ENCODE assay signal across 8 cellular contexts in genomic region chr13:28532226-28533048, GRCh38. TPM values are rescaled to one million over a fixed set of nuclear protein-coding genes. Genes with fewer than 3 reads are reported as not detected.
DNase-seq lines count a peak whose midpoint lies in the region; ATAC-seq and TF ChIP-seq lines count a peak whose summit lies in the region.

No MANE protein-coding gene starts in this region.

- no peaks in the 10 kb centered on the region for H3K79me2 ChIP-seq in SK-N-SH (ENCODE audit: insufficient read depth)
- no peaks in the 10 kb centered on the region for H3K79me2 ChIP-seq in PC-9 (ENCODE audit: low read depth)

- peaks cover 57% of the 10 kb centered on the region; the same call in 1 of the 2 replicates for H3K27me3 ChIP-seq in SK-N-SH (ENCODE audit: insufficient read depth)
- peaks cover 95% of the 10 kb centered on the region for H3K27me3 ChIP-seq in neutrophil
- H3K27me3 ChIP-seq in PC-9 (ENCODE audit: insufficient read depth, low read depth): peaks cover 50% of the 10 kb centered on the region

- intact Hi-C loops in PC-9 (cut with micrococcal nuclease; ENCODE audit: unreplicated experiment): no loop called here

- H3K27ac ChIP-seq in SK-N-SH (ENCODE audit: low read depth in 2 of 2, low read length in 1 of 2) (no peak overlapping the region), neutrophil (no peak overlapping the region), PC-9 (no peak overlapping the region)

- peak overlapping the region; percentile 55 for H3K4me3 ChIP-seq in GM12875 (ENCODE audit: low read depth, low read length)
- H3K4me3 ChIP-seq in SK-N-SH (ENCODE audit: low read depth in 2 of 2, low read length in 1 of 2): peak overlapping the region; percentile 37 to 51; a peak in 3 of 4 replicates
- peak overlapping the region; percentile 48 to 61 for H3K4me3 ChIP-seq in foreskin fibroblast (ENCODE audit: low read depth in 1 of 2, low read length in 2 of 2)
- peak overlapping the region; percentile 38 to 51 for H3K4me3 ChIP-seq in neutrophil (ENCODE audit: low read depth in 1 of 2, low read length in 1 of 2)
- no peak overlapping the region for H3K4me3 ChIP-seq in PC-9

- no peak for TF ChIP-seq EP300 in SK-N-SH (IDR thresholded peaks at IDR 0.05; ENCODE audit: borderline replicate concordance in 1 of 2, low read depth in 1 of 2, low read length in 1 of 2)

- no peaks in the 10 kb centered on the region for H3K4me1 ChIP-seq in SK-N-SH (ENCODE audit: control insufficient read depth in 1 of 2, insufficient read depth in 2 of 2, low read depth in 1 of 2, low read length in 1 of 2)
- peaks cover 33 to 48% of the 10 kb centered on the region in 2 experiments for H3K4me1 ChIP-seq in neutrophil (ENCODE audit: control insufficient read depth in 1 of 2, insufficient read depth in 1 of 2, low read depth in 1 of 2, low read length in 1 of 2)
- H3K4me1 ChIP-seq in PC-9 (replicated peaks; ENCODE audit: insufficient read depth): no peaks in the 10 kb centered on the region

- H3K4me2 ChIP-seq in SK-N-SH (peak overlapping the region; percentile 74), PC-9 (no peak overlapping the region)

- H3K36me3 ChIP-seq in SK-N-SH (replicated peaks in 1 of 2; ENCODE audit: control insufficient read depth in 1 of 2, insufficient read depth in 2 of 2, low read length in 1 of 2) (no peaks in the 10 kb centered on the region), neutrophil (no peaks in the 10 kb centered on the region), PC-9 (ENCODE audit: low read depth) (no peaks in the 10 kb centered on the region)

- H3F3A ChIP-seq in SK-N-SH (replicated peaks; ENCODE audit: insufficient read depth): no peaks in the 10 kb centered on the region
- no peaks in the 10 kb centered on the region for H3F3A ChIP-seq in PC-9 (ENCODE audit: insufficient read depth, low read depth)

- H3K9me2 ChIP-seq in SK-N-SH (no peaks in the 10 kb centered on the region), PC-9 (ENCODE audit: insufficient read depth) (no peaks in the 10 kb centered on the region)

- H2AFZ ChIP-seq in SK-N-SH (ENCODE audit: low read depth): peak overlapping the region; percentile 72; the same call in 1 of the 2 replicates
- H2AFZ ChIP-seq in PC-9: no peak overlapping the region

- ATAC-seq in GM21390 (IDR thresholded peaks at IDR 0.05; ENCODE audit: unreplicated experiment): no peak
- no peak for ATAC-seq in GM18861 (IDR thresholded peaks at IDR 0.05; ENCODE audit: unreplicated experiment)
- no peak for ATAC-seq in HG03571 (IDR thresholded peaks at IDR 0.05; ENCODE audit: unreplicated experiment)

- H3K9me3 ChIP-seq in SK-N-SH: no peaks in the 10 kb centered on the region
- peaks cover 10% of the 10 kb centered on the region for H3K9me3 ChIP-seq in neutrophil
- no peaks in the 10 kb centered on the region for H3K9me3 ChIP-seq in PC-9 (ENCODE audit: insufficient read depth, low read depth)

- 4% methylated on average over 23 of the region's 105 CpGs for WGBS in SK-N-SH (ENCODE audit: low lambda C conversion rate)

- no peaks in the 10 kb centered on the region for H4K20me1 ChIP-seq in SK-N-SH (ENCODE audit: insufficient read depth)
- no peaks in the 10 kb centered on the region; the same call in 1 of the 2 replicates for H4K20me1 ChIP-seq in PC-9 (ENCODE audit: insufficient read depth)

- DNase-seq in SK-N-SH: peak; percentile 44
- DNase-seq in foreskin fibroblast: peak; percentile 43 to 72
- DNase-seq in PC-9: no peak

- TF ChIP-seq CTCF in GM12875 (IDR thresholded peaks at IDR 0.05; ENCODE audit: borderline replicate concordance, insufficient read depth, low read depth, low read length) (no peak), SK-N-SH (IDR thresholded peaks at IDR 0.05) (no peak), foreskin fibroblast (IDR thresholded peaks at IDR 0.05; ENCODE audit: low read depth, low read length) (no peak), neutrophil (IDR thresholded peaks at IDR 0.05) (no peak), PC-9 (conservative IDR thresholded peaks at IDR 0.05) (no peak)

- TF ChIP-seq RAD21 in SK-N-SH (IDR thresholded peaks at IDR 0.05; ENCODE audit: low read length): no peak

- CTCF ChIA-PET in SK-N-SH (lab: Yijun Ruan, JAX): no interaction called here
- CTCF ChIA-PET in PC-9 (lab: Charles Lee): no interaction called here

- POLR2A ChIA-PET in SK-N-SH (lab: Yijun Ruan, JAX): no interaction called here
- POLR2A ChIA-PET in PC-9 (lab: Charles Lee; ENCODE audit: unreplicated experiment): no interaction called here

- no TSS peak for BruUV-seq in PC-9 (replicated peaks; lab: Mats Ljungman, UMichigan)

- H3K9ac ChIP-seq in SK-N-SH: no peak overlapping the region

TF ChIP-seq in SK-N-SH, 30 proteins besides CTCF, POLR2A, EP300 and RAD21:
- TF ChIP-seq EZH2phosphoT487 (IDR thresholded peaks at IDR 0.05; ENCODE audit: borderline replicate concordance, low read depth) (peak; percentile 68; the same call in 1 of the 2 replicates), USF1 (IDR thresholded peaks at IDR 0.05; ENCODE audit: borderline replicate concordance, low read depth) (no peak)
TF ChIP-seq in SK-N-SH: peak in this region for 1.

RNA-seq across cellular contexts. Expression of gene FLT1, which starts 37.5 kb away (rescaled TPM):
- 0.20 and 0.41 TPM in 2 replicates for polyA plus RNA-seq in SK-N-SH (2012; rRNA removed)
- 0.51 and 0.57 TPM in 2 replicates for polyA plus RNA-seq in SK-N-SH (2012; cell fraction: cytosol; rRNA removed)
- polyA plus RNA-seq in SK-N-SH (2012; cell fraction: nucleus; rRNA removed): 0.31 and 0.42 TPM in 2 replicates
- not detected in 2 replicates for total RNA-seq in PC-9 (2021)

Comparison
In these comparisons a context has a peak if more than half of its experiments do, and no peak if none do; other contexts are left out.
1. DNase-seq: peak in SK-N-SH (single experiment) and foreskin fibroblast (2 of 2); none in PC-9 (0 of 2).